11 cellular contexts compared by ENCODE assay signal in the genomic region with DNA sequence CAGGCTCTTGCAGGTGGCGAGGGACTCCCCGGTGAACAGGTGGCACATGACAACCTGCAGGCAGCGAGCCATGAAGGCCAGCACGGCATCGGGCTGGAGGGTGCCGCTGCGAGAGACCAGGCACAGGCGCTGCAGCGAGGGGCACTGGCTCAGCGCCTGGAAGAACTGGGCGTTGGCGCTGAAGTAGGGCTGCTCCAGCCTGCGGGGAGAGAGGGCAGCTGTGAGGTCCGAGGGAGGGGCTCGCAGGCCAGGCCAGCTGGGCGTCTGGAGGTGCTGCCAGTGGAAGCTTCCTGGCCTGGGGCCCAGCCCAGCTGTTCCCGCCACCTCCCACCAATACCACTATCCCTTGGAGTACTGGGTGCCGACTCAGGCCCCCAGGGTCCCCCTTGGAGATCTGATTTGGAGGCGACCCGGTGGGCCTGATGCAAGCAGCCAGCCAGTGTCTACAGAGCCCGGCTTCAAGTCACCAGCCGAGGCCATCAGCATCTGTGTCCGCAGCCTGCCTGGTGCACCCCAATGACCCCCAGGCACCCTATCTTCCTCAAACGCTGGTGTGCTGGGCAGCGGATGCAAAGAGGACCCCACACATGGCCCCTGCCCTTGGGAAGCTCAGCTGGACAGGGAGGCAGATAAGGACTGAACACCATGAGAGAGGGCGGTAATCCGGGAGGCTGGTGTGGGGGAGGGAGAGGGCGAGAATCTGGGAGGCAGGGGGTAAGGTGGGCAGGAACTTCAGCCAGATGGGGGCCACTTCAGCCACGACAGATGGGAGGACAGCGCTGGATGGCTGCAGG. TPM values are rescaled to one million over a fixed set of nuclear protein-coding genes. Genes with fewer than 3 reads are reported as not detected.
DNase-seq lines count a peak whose midpoint lies in the region; TF ChIP-seq lines count a peak whose summit lies in the region.
"Had no signal": no experiment of that assay in that cellular context is flagged by ENCODE, and none has a peak within 500 bp of the region (broad histone marks: within the 10 kb centered on the region; RNA-seq: fewer than 3 reads in every experiment).

No MANE protein-coding gene starts in this region.

- 49 to 62% methylated on average over 20 to 27 of the region's 30 CpGs for WGBS in thyroid gland, 2 donors

- H3K27me3 ChIP-seq in thyroid gland, result no peaks in the 10 kb centered on the region
- H3K27me3 ChIP-seq in effector memory CD4-positive, alpha-beta T cell (replicated peaks; ENCODE audit: control insufficient read depth, insufficient read depth, low read length, poor library complexity, severe bottlenecking), result no peaks in the 10 kb centered on the region

- no peak overlapping the region for H3K4me3 ChIP-seq in fibroblast of villous mesenchyme (ENCODE audit: low read depth, low read length)
- H3K4me3 ChIP-seq in thyroid gland (replicated peaks in 1 of 3), result no peak overlapping the region
- H3K4me3 ChIP-seq in effector memory CD4-positive, alpha-beta T cell (ENCODE audit: insufficient read depth, low read depth, low read length, poor library complexity, severe bottlenecking), result no peak overlapping the region

- intact Hi-C loops in thyroid gland (cut with DNase I), result loop anchor here (10.0 kb wide), 1 partner anchor 213 kb away; no protein-coding TSS in a partner anchor

- in situ Hi-C loops in GM13977 (cut with MboI; ENCODE audit: low pct_unique_long_range_greater_than_20kb, low sequenced_read_pairs, unreplicated experiment), result loop anchor here (10.0 kb wide), 1 partner anchor 173 kb away; no protein-coding TSS in a partner anchor

- TF ChIP-seq POLR2A in thyroid gland (IDR thresholded peaks at IDR 0.05), result no peak

- TF ChIP-seq CTCF in fibroblast of villous mesenchyme (IDR thresholded peaks at IDR 0.05; ENCODE audit: insufficient read depth, low read depth, low read length), result no peak
- TF ChIP-seq CTCF in thyroid gland (IDR thresholded peaks at IDR 0.05), result no peak
- TF ChIP-seq CTCF in GM13977 (IDR thresholded peaks at IDR 0.05; ENCODE audit: extremely low read depth, insufficient read depth, missing control alignments), result no peak

- DNase-seq in NCI-H1092 (lab: John Stamatoyannopoulos, UW) (peak; percentile 77), NCI-H510A (lab: John Stamatoyannopoulos, UW) (peak; percentile 63), fibroblast of villous mesenchyme (ENCODE audit: low read depth) (peak; percentile 75), thyroid gland (peak; percentile 80 to 86), GM13977 (ENCODE audit: low spot score) (no peak), NCI-H1436 (lab: John Stamatoyannopoulos, UW) (no peak)
- no peak for DNase-seq in effector memory CD4-positive, alpha-beta T cell
- DNase-seq: activated CD8-positive, alpha-beta T cell treated with anti-CD3 and anti-CD28 coated beads, Interleukin-2, amount 10 ng/mL, durations not matched to agents 7 days and 5 days; activated naive CD4-positive, alpha-beta T cell treated with anti-CD3 and anti-CD28 coated beads, Interleukin-2, amount 10 ng/mL, durations not matched to agents 7 days and 5 days; central memory CD4-positive, alpha-beta T cell; retina had no signal

- peaks cover 0 to 3% of the 10 kb centered on the region in 2 donors for H3K36me3 ChIP-seq in thyroid gland
- H3K36me3 ChIP-seq in effector memory CD4-positive, alpha-beta T cell (ENCODE audit: control insufficient read depth, insufficient read depth, low read length), result no peaks in the 10 kb centered on the region

- no peaks in the 10 kb centered on the region for H3K9me3 ChIP-seq in thyroid gland
- H3K9me3 ChIP-seq in effector memory CD4-positive, alpha-beta T cell (ENCODE audit: control insufficient read depth, low read length), result no peaks in the 10 kb centered on the region

- H3K27ac ChIP-seq in thyroid gland, result peak overlapping the region in 1 of 3 donors; percentile 10
- no peak overlapping the region for H3K27ac ChIP-seq in effector memory CD4-positive, alpha-beta T cell (ENCODE audit: insufficient read depth, low read length, poor library complexity, severe bottlenecking)

- peaks cover 15 to 41% of the 10 kb centered on the region in 2 donors for H3K4me1 ChIP-seq in thyroid gland
- peaks cover 22% of the 10 kb centered on the region for H3K4me1 ChIP-seq in effector memory CD4-positive, alpha-beta T cell (ENCODE audit: control insufficient read depth, insufficient read depth, low read length, poor library complexity, severe bottlenecking)

RNA-seq across cellular contexts. Expression of gene FBXL18, which starts 22.2 kb away (rescaled TPM):
- total RNA-seq in fibroblast of villous mesenchyme, result 10.8 and 13.2 TPM in 2 replicates
- total RNA-seq in thyroid gland, result 10 to 100 TPM in 3 of 4 donors, 1 to 10 TPM in 1; 6.2 to 12.7 (median 10.4) TPM

RNA-seq across cellular contexts. Expression of gene ACTB, which starts 39.0 kb away (rescaled TPM):
- 9,607 and 9,891 TPM in 2 replicates for total RNA-seq in fibroblast of villous mesenchyme
- 1,000 to 10,000 TPM in 3 of 4 donors, 100 to 1,000 TPM in 1; 848 to 2,475 (median 1,538) TPM for total RNA-seq in thyroid gland

Comparison
In these comparisons a context has a peak if more than half of its experiments do, and no peak if none do; other contexts are left out.
1. DNase-seq: peak in NCI-H1092 (single experiment), NCI-H510A (single experiment), fibroblast of villous mesenchyme (single experiment) and thyroid gland (2 of 2); none in effector memory CD4-positive, alpha-beta T cell (0 of 3), GM13977 (single experiment) and NCI-H1436 (single experiment).